18 cellular contexts compared by ENCODE assay signal in the genomic region with DNA sequence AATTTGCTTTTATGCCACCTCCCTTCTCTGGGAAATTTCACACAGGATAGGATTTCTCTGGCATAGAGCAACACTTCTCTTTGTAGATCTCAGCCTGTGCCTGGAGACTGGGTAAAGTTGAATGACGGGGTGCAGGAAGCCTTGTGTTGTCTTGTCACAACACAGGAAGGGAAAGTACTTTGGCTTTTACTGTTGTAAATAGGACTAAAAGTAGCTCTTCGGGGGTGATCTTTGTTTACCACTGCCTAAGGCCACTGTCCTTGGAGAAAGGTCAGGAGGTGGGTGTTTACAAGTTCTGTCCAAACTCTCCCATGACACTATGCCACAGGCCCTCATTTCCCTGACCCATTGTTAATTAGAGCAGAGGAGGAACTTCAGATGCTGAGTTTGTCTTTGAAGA.
"Had no signal": no experiment of that assay in that cellular context is flagged by ENCODE, and none has a peak within 500 bp of the region (broad histone marks: within the 10 kb centered on the region; RNA-seq: fewer than 3 reads in every experiment).

No MANE protein-coding gene starts in this region.

- H3K27ac ChIP-seq: coronary artery, parathyroid adenoma, sigmoid colon, spleen, tibial nerve had no signal

- H3K4me3 Mint-ChIP-seq: activated naive CD4-positive, alpha-beta T cell treated with anti-CD3 and anti-CD28 coated beads, Interleukin-2, amount 10 ng/mL, durations not matched to agents 7 days and 5 days; activated T-cell treated with anti-CD3 and anti-CD28 coated beads, Interleukin-2, amount 50 U/mL, for 4 hours; naive thymus-derived CD4-positive, alpha-beta T cell; stimulated activated naive CD8-positive, alpha-beta T cell treated with anti-CD3 and anti-CD28 coated beads, Interleukin-15, Interleukin-2, amounts not matched to agents 100 ng/mL and 50 ng/mL, for 24 hours; T-cell had no signal

- DNase-seq: activated CD4-positive, alpha-beta T cell treated with anti-CD3 and anti-CD28 coated beads, Interleukin-2, amount 50 U/mL, for 1 hour; activated CD8-positive, alpha-beta memory T cell treated with anti-CD3 and anti-CD28 coated beads, Interleukin-2, amount 50 U/mL, for 4 hours; activated effector memory CD4-positive, alpha-beta T cell treated with Interleukin-2 at 50 U/mL for 16 hours; activated naive CD4-positive, alpha-beta T cell treated with anti-CD3 and anti-CD28 coated beads, Interleukin-2, amount 10 ng/mL, durations not matched to agents 7 days and 5 days; activated T-cell treated with anti-CD3 and anti-CD28 coated beads, Interleukin-2, amount 50 U/mL, for 4 hours; aorta; mesenchymal stem cell; naive thymus-derived CD4-positive, alpha-beta T cell; sigmoid colon; spleen; stimulated activated CD8-positive, alpha-beta memory T cell treated with anti-CD3 and anti-CD28 coated beads, Interleukin-4, amount 100 ng/mL, for 48 hours; T-cell; T-helper 9 cell had no signal

- H3K9me3 ChIP-seq: sigmoid colon, spleen, tibial nerve had no signal

- H3K36me3 ChIP-seq: sigmoid colon, spleen, tibial nerve had no signal

- H3K4me3 ChIP-seq: coronary artery, sigmoid colon, spleen, tibial nerve had no signal

- H3K9me3 Mint-ChIP-seq: activated naive CD4-positive, alpha-beta T cell treated with anti-CD3 and anti-CD28 coated beads, Interleukin-2, amount 10 ng/mL, durations not matched to agents 7 days and 5 days; activated T-cell treated with anti-CD3 and anti-CD28 coated beads, Interleukin-2, amount 50 U/mL, for 4 hours; stimulated activated naive CD8-positive, alpha-beta T cell treated with anti-CD3 and anti-CD28 coated beads, Interleukin-15, Interleukin-2, amounts not matched to agents 100 ng/mL and 50 ng/mL, for 24 hours; T-cell had no signal

- H3K4me1 Mint-ChIP-seq: activated naive CD4-positive, alpha-beta T cell treated with anti-CD3 and anti-CD28 coated beads, Interleukin-2, amount 10 ng/mL, durations not matched to agents 7 days and 5 days; T-cell had no signal

- H3K36me3 Mint-ChIP-seq: activated naive CD4-positive, alpha-beta T cell treated with anti-CD3 and anti-CD28 coated beads, Interleukin-2, amount 10 ng/mL, durations not matched to agents 7 days and 5 days; T-cell had no signal

- H3K9ac ChIP-seq: parathyroid adenoma had no signal

- H3K4me1 ChIP-seq: parathyroid adenoma had no signal

- ATAC-seq: activated T-cell treated with anti-CD3 and anti-CD28 coated beads, Interleukin-2, amount 50 U/mL, for 4 hours; esophagus mucosa; naive thymus-derived CD4-positive, alpha-beta T cell; T-cell had no signal

- H3K27me3 Mint-ChIP-seq: activated naive CD4-positive, alpha-beta T cell treated with anti-CD3 and anti-CD28 coated beads, Interleukin-2, amount 10 ng/mL, durations not matched to agents 7 days and 5 days; naive thymus-derived CD4-positive, alpha-beta T cell; stimulated activated naive CD8-positive, alpha-beta T cell treated with anti-CD3 and anti-CD28 coated beads, Interleukin-15, Interleukin-2, amounts not matched to agents 100 ng/mL and 50 ng/mL, for 24 hours; T-cell had no signal

- H3K27me3 ChIP-seq: sigmoid colon, spleen, tibial nerve had no signal

- H3K27ac Mint-ChIP-seq: activated naive CD4-positive, alpha-beta T cell treated with anti-CD3 and anti-CD28 coated beads, Interleukin-2, amount 10 ng/mL, durations not matched to agents 7 days and 5 days; naive thymus-derived CD4-positive, alpha-beta T cell; stimulated activated naive CD8-positive, alpha-beta T cell treated with anti-CD3 and anti-CD28 coated beads, Interleukin-15, Interleukin-2, amounts not matched to agents 100 ng/mL and 50 ng/mL, for 24 hours; T-cell had no signal
